ENCODE assay signal across 1 cellular context in the genomic region with DNA sequence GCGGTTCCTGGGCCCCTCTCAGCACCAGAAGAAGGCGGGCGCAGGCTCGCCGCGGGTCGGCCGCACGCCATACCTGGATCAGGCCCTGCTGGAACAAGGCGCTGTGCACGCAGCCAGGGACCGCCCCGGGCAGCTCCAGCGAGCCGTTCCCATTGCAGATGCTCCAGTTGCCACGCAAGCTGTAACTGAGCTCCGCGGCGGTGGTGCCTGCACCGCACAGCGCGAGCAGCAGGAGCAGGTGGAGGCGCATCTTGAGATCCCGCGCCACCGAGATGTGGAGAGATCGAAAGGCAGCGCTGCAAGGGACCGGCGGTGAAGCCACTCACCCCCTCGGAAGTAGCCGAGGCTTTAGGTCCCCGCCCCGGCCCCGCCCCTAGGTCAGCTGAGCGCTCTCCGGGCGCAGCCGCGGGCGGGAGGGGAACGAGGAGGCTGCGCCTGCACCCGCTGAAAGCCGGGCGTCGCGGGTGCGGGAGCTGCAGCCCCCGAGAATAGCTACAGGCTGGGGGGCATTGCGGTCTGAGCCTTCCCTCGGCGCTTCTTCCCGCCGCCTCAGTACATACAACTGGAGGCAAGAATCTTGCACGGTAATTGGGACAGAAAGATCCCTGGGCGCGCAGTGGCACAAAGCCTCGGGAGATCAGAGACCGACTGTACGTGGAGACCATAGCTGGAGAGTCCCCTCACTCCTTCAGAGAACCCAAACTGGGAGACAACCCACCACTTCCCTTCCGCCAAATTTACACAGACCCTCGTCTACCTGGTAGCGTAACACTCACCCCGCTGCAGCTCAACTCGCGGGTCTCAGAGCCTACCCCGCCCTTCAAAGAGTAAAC.
A peak's percentile ranks its signal among the peaks of the same experiment; 100 is the strongest.
TF ChIP-seq lines count a peak whose summit lies in the region.

A gene (minus strand): TSS at position 324 of the 833 bp plus-strand sequence. CDS start 74 bp downstream, at position 250.

TF ChIP-seq in HepG2, 621 proteins besides CTCF, POLR2A, EP300 and RAD21 (continued from another document and continues in another):
- TF ChIP-seq, protein P1, sequence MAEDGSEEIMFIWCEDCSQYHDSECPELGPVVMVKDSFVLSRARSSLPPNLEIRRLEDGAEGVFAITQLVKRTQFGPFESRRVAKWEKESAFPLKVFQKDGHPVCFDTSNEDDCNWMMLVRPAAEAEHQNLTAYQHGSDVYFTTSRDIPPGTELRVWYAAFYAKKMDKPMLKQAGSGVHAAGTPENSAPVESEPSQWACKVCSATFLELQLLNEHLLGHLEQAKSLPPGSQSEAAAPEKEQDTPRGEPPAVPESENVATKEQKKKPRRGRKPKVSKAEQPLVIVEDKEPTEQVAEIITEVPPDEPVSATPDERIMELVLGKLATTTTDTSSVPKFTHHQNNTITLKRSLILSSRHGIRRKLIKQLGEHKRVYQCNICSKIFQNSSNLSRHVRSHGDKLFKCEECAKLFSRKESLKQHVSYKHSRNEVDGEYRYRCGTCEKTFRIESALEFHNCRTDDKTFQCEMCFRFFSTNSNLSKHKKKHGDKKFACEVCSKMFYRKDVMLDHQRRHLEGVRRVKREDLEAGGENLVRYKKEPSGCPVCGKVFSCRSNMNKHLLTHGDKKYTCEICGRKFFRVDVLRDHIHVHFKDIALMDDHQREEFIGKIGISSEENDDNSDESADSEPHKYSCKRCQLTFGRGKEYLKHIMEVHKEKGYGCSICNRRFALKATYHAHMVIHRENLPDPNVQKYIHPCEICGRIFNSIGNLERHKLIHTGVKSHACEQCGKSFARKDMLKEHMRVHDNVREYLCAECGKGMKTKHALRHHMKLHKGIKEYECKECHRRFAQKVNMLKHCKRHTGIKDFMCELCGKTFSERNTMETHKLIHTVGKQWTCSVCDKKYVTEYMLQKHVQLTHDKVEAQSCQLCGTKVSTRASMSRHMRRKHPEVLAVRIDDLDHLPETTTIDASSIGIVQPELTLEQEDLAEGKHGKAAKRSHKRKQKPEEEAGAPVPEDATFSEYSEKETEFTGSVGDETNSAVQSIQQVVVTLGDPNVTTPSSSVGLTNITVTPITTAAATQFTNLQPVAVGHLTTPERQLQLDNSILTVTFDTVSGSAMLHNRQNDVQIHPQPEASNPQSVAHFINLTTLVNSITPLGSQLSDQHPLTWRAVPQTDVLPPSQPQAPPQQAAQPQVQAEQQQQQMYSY (CRISPR knock-in tag; IDR thresholded peaks at IDR 0.05), result no peak
- peak; percentile 31; the same call in 1 of the 2 replicates for TF ChIP-seq ZBTB7B (CRISPR knock-in tag; IDR thresholded peaks at IDR 0.05)
- TF ChIP-seq, protein P2, sequence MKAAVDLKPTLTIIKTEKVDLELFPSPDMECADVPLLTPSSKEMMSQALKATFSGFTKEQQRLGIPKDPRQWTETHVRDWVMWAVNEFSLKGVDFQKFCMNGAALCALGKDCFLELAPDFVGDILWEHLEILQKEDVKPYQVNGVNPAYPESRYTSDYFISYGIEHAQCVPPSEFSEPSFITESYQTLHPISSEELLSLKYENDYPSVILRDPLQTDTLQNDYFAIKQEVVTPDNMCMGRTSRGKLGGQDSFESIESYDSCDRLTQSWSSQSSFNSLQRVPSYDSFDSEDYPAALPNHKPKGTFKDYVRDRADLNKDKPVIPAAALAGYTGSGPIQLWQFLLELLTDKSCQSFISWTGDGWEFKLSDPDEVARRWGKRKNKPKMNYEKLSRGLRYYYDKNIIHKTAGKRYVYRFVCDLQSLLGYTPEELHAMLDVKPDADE (CRISPR knock-in tag; IDR thresholded peaks at IDR 0.05), result no peak
- no peak for TF ChIP-seq ZIK1 (CRISPR knock-in tag; IDR thresholded peaks at IDR 0.05; ENCODE audit: borderline replicate concordance, low read depth)
- TF ChIP-seq DNMT3B (CRISPR knock-in tag; conservative IDR thresholded peaks at IDR 0.05), result no peak
- TF ChIP-seq ZMYM4 (CRISPR knock-in tag; IDR thresholded peaks at IDR 0.05), result peak; percentile 82
- no peak for TF ChIP-seq JARID2 (CRISPR knock-in tag; IDR thresholded peaks at IDR 0.05; ENCODE audit: insufficient replicate concordance)
- TF ChIP-seq, protein P3, sequence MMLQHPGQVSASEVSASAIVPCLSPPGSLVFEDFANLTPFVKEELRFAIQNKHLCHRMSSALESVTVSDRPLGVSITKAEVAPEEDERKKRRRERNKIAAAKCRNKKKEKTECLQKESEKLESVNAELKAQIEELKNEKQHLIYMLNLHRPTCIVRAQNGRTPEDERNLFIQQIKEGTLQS (CRISPR knock-in tag; IDR thresholded peaks at IDR 0.05), result 0 out of 2 replicates have a peak, but pooled peaks have one; percentile 14
- TF ChIP-seq, protein P4, sequence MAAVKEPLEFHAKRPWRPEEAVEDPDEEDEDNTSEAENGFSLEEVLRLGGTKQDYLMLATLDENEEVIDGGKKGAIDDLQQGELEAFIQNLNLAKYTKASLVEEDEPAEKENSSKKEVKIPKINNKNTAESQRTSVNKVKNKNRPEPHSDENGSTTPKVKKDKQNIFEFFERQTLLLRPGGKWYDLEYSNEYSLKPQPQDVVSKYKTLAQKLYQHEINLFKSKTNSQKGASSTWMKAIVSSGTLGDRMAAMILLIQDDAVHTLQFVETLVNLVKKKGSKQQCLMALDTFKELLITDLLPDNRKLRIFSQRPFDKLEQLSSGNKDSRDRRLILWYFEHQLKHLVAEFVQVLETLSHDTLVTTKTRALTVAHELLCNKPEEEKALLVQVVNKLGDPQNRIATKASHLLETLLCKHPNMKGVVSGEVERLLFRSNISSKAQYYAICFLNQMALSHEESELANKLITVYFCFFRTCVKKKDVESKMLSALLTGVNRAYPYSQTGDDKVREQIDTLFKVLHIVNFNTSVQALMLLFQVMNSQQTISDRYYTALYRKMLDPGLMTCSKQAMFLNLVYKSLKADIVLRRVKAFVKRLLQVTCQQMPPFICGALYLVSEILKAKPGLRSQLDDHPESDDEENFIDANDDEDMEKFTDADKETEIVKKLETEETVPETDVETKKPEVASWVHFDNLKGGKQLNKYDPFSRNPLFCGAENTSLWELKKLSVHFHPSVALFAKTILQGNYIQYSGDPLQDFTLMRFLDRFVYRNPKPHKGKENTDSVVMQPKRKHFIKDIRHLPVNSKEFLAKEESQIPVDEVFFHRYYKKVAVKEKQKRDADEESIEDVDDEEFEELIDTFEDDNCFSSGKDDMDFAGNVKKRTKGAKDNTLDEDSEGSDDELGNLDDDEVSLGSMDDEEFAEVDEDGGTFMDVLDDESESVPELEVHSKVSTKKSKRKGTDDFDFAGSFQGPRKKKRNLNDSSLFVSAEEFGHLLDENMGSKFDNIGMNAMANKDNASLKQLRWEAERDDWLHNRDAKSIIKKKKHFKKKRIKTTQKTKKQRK (IDR thresholded peaks at IDR 0.05; ENCODE audit: low read length), result no peak
- no peak for TF ChIP-seq ZSCAN30 (CRISPR knock-in tag; IDR thresholded peaks at IDR 0.05)
- peak; percentile 83 for TF ChIP-seq ZNF772 (CRISPR knock-in tag; IDR thresholded peaks at IDR 0.05)
- TF ChIP-seq, protein P5, sequence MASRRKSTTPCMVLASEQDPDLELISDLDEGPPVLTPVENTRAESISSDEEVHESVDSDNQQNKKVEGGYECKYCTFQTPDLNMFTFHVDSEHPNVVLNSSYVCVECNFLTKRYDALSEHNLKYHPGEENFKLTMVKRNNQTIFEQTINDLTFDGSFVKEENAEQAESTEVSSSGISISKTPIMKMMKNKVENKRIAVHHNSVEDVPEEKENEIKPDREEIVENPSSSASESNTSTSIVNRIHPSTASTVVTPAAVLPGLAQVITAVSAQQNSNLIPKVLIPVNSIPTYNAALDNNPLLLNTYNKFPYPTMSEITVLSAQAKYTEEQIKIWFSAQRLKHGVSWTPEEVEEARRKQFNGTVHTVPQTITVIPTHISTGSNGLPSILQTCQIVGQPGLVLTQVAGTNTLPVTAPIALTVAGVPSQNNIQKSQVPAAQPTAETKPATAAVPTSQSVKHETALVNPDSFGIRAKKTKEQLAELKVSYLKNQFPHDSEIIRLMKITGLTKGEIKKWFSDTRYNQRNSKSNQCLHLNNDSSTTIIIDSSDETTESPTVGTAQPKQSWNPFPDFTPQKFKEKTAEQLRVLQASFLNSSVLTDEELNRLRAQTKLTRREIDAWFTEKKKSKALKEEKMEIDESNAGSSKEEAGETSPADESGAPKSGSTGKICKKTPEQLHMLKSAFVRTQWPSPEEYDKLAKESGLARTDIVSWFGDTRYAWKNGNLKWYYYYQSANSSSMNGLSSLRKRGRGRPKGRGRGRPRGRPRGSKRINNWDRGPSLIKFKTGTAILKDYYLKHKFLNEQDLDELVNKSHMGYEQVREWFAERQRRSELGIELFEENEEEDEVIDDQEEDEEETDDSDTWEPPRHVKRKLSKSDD (CRISPR knock-in tag; IDR thresholded peaks at IDR 0.05; ENCODE audit: low read depth), result 0 out of 2 replicates have a peak, but pooled peaks have one; percentile 34
- no peak for TF ChIP-seq ZNF530 (CRISPR knock-in tag; IDR thresholded peaks at IDR 0.05; ENCODE audit: low read depth)
- peak; percentile 84 for TF ChIP-seq MXD4 (CRISPR knock-in tag; IDR thresholded peaks at IDR 0.05)
- TF ChIP-seq ZBTB3 (CRISPR knock-in tag; IDR thresholded peaks at IDR 0.05; ENCODE audit: borderline replicate concordance, low read depth), result no peak
- no peak for TF ChIP-seq HNRNPUL1 (IDR thresholded peaks at IDR 0.05; ENCODE audit: low read depth, low read length)
- TF ChIP-seq, protein P6, sequence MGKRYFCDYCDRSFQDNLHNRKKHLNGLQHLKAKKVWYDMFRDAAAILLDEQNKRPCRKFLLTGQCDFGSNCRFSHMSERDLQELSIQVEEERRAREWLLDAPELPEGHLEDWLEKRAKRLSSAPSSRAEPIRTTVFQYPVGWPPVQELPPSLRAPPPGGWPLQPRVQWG (CRISPR knock-in tag; IDR thresholded peaks at IDR 0.05; ENCODE audit: borderline replicate concordance, low read depth), result no peak
- TF ChIP-seq ZNF777 (CRISPR knock-in tag; IDR thresholded peaks at IDR 0.05), result peak; percentile 86; the same call in 1 of the 2 replicates
- peak; percentile 68; the same call in 1 of the 2 replicates for TF ChIP-seq NFKB2 (CRISPR knock-in tag; IDR thresholded peaks at IDR 0.05; ENCODE audit: borderline replicate concordance)
- TF ChIP-seq ARNT2 (CRISPR knock-in tag; IDR thresholded peaks at IDR 0.05; ENCODE audit: low read depth), result no peak; the same call in 1 of the 2 replicates
- 0 out of 2 replicates have a peak, but pooled peaks have one; percentile 45 for TF ChIP-seq ZNF598 (CRISPR knock-in tag; IDR thresholded peaks at IDR 0.05; ENCODE audit: borderline replicate concordance)
- TF ChIP-seq, protein P7, sequence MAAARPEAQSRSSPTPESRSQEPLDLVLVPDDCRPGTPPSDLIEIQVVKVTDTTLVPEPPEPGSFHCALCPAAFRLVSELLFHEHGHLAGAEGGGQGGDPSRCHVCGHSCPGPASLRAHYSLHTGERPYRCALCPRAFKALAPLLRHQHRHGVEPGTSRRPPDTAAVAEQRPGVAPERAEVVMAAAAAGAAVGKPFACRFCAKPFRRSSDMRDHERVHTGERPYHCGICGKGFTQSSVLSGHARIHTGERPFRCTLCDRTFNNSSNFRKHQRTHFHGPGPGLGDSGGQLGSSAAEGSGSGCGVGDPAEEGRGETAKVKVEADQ (CRISPR knock-in tag; IDR thresholded peaks at IDR 0.05; ENCODE audit: borderline replicate concordance), result no peak; the same call in 1 of the 2 replicates
- 0 out of 2 replicates have a peak, but pooled peaks have one; percentile 20 for TF ChIP-seq HMG20A (CRISPR knock-in tag; IDR thresholded peaks at IDR 0.05; ENCODE audit: borderline replicate concordance)
- TF ChIP-seq RARG (CRISPR knock-in tag; IDR thresholded peaks at IDR 0.05; ENCODE audit: low read depth), result no peak
- no peak for TF ChIP-seq NPAS2 (CRISPR knock-in tag; IDR thresholded peaks at IDR 0.05; ENCODE audit: borderline replicate concordance)
- no peak for TF ChIP-seq NR2F1 (CRISPR knock-in tag; IDR thresholded peaks at IDR 0.05)
- TF ChIP-seq MAFG (CRISPR knock-in tag; IDR thresholded peaks at IDR 0.05), result no peak; the same call in 1 of the 2 replicates
- TF ChIP-seq, protein P8, sequence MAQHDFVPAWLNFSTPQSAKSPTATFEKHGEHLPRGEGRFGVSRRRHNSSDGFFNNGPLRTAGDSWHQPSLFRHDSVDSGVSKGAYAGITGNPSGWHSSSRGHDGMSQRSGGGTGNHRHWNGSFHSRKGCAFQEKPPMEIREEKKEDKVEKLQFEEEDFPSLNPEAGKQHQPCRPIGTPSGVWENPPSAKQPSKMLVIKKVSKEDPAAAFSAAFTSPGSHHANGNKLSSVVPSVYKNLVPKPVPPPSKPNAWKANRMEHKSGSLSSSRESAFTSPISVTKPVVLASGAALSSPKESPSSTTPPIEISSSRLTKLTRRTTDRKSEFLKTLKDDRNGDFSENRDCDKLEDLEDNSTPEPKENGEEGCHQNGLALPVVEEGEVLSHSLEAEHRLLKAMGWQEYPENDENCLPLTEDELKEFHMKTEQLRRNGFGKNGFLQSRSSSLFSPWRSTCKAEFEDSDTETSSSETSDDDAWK (CRISPR knock-in tag; IDR thresholded peaks at IDR 0.05), result no peak
- TF ChIP-seq, protein P9, sequence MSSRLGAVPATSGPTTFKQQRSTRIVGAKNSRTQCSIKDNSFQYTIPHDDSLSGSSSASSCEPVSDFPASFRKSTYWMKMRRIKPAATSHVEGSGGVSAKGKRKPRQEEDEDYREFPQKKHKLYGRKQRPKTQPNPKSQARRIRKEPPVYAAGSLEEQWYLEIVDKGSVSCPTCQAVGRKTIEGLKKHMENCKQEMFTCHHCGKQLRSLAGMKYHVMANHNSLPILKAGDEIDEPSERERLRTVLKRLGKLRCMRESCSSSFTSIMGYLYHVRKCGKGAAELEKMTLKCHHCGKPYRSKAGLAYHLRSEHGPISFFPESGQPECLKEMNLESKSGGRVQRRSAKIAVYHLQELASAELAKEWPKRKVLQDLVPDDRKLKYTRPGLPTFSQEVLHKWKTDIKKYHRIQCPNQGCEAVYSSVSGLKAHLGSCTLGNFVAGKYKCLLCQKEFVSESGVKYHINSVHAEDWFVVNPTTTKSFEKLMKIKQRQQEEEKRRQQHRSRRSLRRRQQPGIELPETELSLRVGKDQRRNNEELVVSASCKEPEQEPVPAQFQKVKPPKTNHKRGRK (CRISPR knock-in tag; IDR thresholded peaks at IDR 0.05), result no peak
- TF ChIP-seq ZFP41 (CRISPR knock-in tag; IDR thresholded peaks at IDR 0.05; ENCODE audit: borderline replicate concordance), result no peak
- TF ChIP-seq NRL (CRISPR knock-in tag; IDR thresholded peaks at IDR 0.05; ENCODE audit: borderline replicate concordance), result peak; percentile 85
- TF ChIP-seq SALL2 (CRISPR knock-in tag; IDR thresholded peaks at IDR 0.05), result no peak
- TF ChIP-seq RBAK (CRISPR knock-in tag; IDR thresholded peaks at IDR 0.05), result no peak
- peak; percentile 71; the same call in 1 of the 2 replicates for TF ChIP-seq SMAD1 (CRISPR knock-in tag; IDR thresholded peaks at IDR 0.05; ENCODE audit: borderline replicate concordance, low read depth)
- 0 out of 2 replicates have a peak, but pooled peaks have one; percentile 22 for TF ChIP-seq ZNF468 (CRISPR knock-in tag; IDR thresholded peaks at IDR 0.05)
- peak; percentile 15; the same call in 1 of the 2 replicates for TF ChIP-seq ZSCAN29 (CRISPR knock-in tag; conservative IDR thresholded peaks at IDR 0.05)
- TF ChIP-seq, protein P10, sequence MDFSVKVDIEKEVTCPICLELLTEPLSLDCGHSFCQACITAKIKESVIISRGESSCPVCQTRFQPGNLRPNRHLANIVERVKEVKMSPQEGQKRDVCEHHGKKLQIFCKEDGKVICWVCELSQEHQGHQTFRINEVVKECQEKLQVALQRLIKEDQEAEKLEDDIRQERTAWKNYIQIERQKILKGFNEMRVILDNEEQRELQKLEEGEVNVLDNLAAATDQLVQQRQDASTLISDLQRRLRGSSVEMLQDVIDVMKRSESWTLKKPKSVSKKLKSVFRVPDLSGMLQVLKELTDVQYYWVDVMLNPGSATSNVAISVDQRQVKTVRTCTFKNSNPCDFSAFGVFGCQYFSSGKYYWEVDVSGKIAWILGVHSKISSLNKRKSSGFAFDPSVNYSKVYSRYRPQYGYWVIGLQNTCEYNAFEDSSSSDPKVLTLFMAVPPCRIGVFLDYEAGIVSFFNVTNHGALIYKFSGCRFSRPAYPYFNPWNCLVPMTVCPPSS (IDR thresholded peaks at IDR 0.05), result no peak
- peak; percentile 69; the same call in 1 of the 2 replicates for TF ChIP-seq KLF12 (CRISPR knock-in tag; IDR thresholded peaks at IDR 0.05; ENCODE audit: borderline replicate concordance)
- no peak; the same call in 1 of the 2 replicates for TF ChIP-seq BRD4 (CRISPR knock-in tag; IDR thresholded peaks at IDR 0.05)
- no peak; the same call in 1 of the 2 replicates for TF ChIP-seq SP2 (CRISPR knock-in tag; IDR thresholded peaks at IDR 0.05)
- TF ChIP-seq ZNF350 (CRISPR knock-in tag; IDR thresholded peaks at IDR 0.05; ENCODE audit: borderline replicate concordance, low read depth), result peak; percentile 66
